ENCODE assay signal across 8 cellular contexts in the genomic region with DNA sequence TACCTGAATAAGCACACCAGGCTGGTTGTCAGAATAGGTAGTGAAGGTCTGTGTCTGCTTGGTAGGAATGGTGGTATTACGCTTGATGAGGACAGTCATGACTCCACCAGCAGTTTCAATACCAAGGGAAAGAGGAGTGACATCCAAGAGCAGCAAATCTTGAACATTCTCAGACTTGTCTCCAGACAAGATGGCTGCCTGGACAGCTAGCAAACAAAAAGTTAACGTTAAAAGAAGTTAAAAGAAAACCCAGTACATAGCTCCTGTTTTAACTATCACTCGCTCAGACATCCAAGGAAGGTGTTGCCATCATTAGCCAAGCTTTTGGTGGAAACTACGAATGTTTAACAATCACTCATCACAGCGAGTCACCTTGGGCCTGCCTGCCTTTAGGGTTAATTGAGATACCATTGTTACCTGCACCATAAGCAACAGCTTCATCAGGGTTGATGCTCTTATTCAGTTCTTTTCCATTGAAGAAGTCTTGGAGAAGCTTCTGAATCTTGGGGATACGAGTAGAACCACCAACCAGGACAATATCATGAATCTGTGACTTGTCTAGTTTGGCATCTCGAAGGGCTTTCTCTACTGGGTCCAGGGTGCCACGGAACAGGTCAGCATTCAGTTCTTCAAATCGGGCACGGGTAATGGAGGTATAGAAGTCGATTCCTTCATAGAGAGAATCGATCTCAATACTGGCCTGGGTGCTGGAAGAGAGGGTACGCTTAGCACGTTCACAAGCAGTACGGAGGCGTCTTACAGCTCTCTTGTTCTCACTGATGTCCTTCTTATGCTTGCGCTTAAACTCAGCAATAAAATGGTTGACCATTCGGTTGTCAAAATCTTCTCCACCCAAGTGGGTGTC. TPM values are rescaled to one million over a fixed set of nuclear protein-coding genes. Genes with fewer than 3 reads are reported as not detected.
A peak's percentile ranks its signal among the peaks of the same experiment; 100 is the strongest.
DNase-seq lines count a peak whose midpoint lies in the region; ATAC-seq and TF ChIP-seq lines count a peak whose summit lies in the region.
"Not testable (repeated sequence)": the region's sequence is repeated elsewhere in the genome, so short reads cannot be mapped to it uniquely, and the experiment has no call there.

No MANE protein-coding gene starts in this region.

- peak overlapping the region; percentile 95 for H3K4me3 ChIP-seq in AG04450 (ENCODE audit: low read depth, low read length)
- peak overlapping the region; percentile 90 for H3K4me3 ChIP-seq in iPS-11a (ENCODE audit: low read depth, low read length)

- not testable (repeated sequence) for H3K9me3 ChIP-seq in AG04450 (ENCODE audit: control insufficient read depth, insufficient read depth, low read length)

- ATAC-seq in natural killer cell; stimulated activated memory B cell treated with anti-CD40 and anti-IgM and Interleukin-4, amounts not matched to agents 10 μg/mL and 1 μg/mL and 100 μg/mL, for 72 hours: not testable (repeated sequence)

- H3K4me1 Mint-ChIP-seq in activated T-helper 1 cell treated with anti-CD3 and anti-CD28 coated beads, Interleukin-12 subunit alpha, Interleukin-12 subunit beta, Interleukin-2, Interleukin-4 antibody, amounts not matched to agents 30 ng/mL and 10 ng/mL and 1 ng/mL, durations not matched to agents 14 hours and 24 hours and 36 hours (ENCODE audit: low read depth): peaks cover 58% of the 10 kb centered on the region
- peaks cover 53% of the 10 kb centered on the region for H3K4me1 Mint-ChIP-seq in dendritic cell treated with granulocyte-macrophage colony-stimulating factor and Interleukin-4, amounts not matched to agents 40 ng/mL and 50 ng/mL, for 4 days (ENCODE audit: low read depth)
- H3K4me1 Mint-ChIP-seq in natural killer cell: peaks cover 80 to 88% of the 10 kb centered on the region in 2 donors
- peaks cover 79% of the 10 kb centered on the region for H3K4me1 Mint-ChIP-seq in stimulated activated memory B cell treated with anti-CD40 and anti-IgM and Interleukin-4, amounts not matched to agents 10 μg/mL and 1 μg/mL and 100 μg/mL, for 72 hours

- peak overlapping the region; percentile 100 for H3K27ac Mint-ChIP-seq in activated T-helper 1 cell treated with anti-CD3 and anti-CD28 coated beads, Interleukin-12 subunit alpha, Interleukin-12 subunit beta, Interleukin-2, Interleukin-4 antibody, amounts not matched to agents 30 ng/mL and 10 ng/mL and 1 ng/mL, durations not matched to agents 14 hours and 24 hours and 36 hours
- peak overlapping the region; percentile 20 for H3K27ac Mint-ChIP-seq in dendritic cell treated with granulocyte-macrophage colony-stimulating factor and Interleukin-4, amounts not matched to agents 40 ng/mL and 50 ng/mL, for 4 days
- peak overlapping the region; percentile 99 to 100 for H3K27ac Mint-ChIP-seq in natural killer cell
- H3K27ac Mint-ChIP-seq in stimulated activated memory B cell treated with anti-CD40 and anti-IgM and Interleukin-4, amounts not matched to agents 10 μg/mL and 1 μg/mL and 100 μg/mL, for 72 hours: peak overlapping the region; percentile 100

- H3K4me3 Mint-ChIP-seq in activated T-helper 1 cell treated with anti-CD3 and anti-CD28 coated beads, Interleukin-12 subunit alpha, Interleukin-12 subunit beta, Interleukin-2, Interleukin-4 antibody, amounts not matched to agents 30 ng/mL and 10 ng/mL and 1 ng/mL, durations not matched to agents 14 hours and 24 hours and 36 hours: peak overlapping the region; percentile 98
- peak overlapping the region; percentile 95 for H3K4me3 Mint-ChIP-seq in dendritic cell treated with granulocyte-macrophage colony-stimulating factor and Interleukin-4, amounts not matched to agents 40 ng/mL and 50 ng/mL, for 4 days
- peak overlapping the region; percentile 98 for H3K4me3 Mint-ChIP-seq in natural killer cell
- H3K4me3 Mint-ChIP-seq in stimulated activated memory B cell treated with anti-CD40 and anti-IgM and Interleukin-4, amounts not matched to agents 10 μg/mL and 1 μg/mL and 100 μg/mL, for 72 hours: peak overlapping the region; percentile 93

- H3K36me3 Mint-ChIP-seq in activated T-helper 1 cell treated with anti-CD3 and anti-CD28 coated beads, Interleukin-12 subunit alpha, Interleukin-12 subunit beta, Interleukin-2, Interleukin-4 antibody, amounts not matched to agents 30 ng/mL and 10 ng/mL and 1 ng/mL, durations not matched to agents 14 hours and 24 hours and 36 hours (ENCODE audit: low read depth): peaks cover 75% of the 10 kb centered on the region
- peaks cover 83% of the 10 kb centered on the region for H3K36me3 Mint-ChIP-seq in dendritic cell treated with granulocyte-macrophage colony-stimulating factor and Interleukin-4, amounts not matched to agents 40 ng/mL and 50 ng/mL, for 4 days (ENCODE audit: low read depth)
- peaks cover 50% of the 10 kb centered on the region for H3K36me3 Mint-ChIP-seq in natural killer cell
- peaks cover 61% of the 10 kb centered on the region for H3K36me3 Mint-ChIP-seq in stimulated activated memory B cell treated with anti-CD40 and anti-IgM and Interleukin-4, amounts not matched to agents 10 μg/mL and 1 μg/mL and 100 μg/mL, for 72 hours

- TF ChIP-seq POLR2A in GM19193 (IDR thresholded peaks at IDR 0.05; ENCODE audit: extremely low read depth, insufficient read depth, insufficient read length): peak; percentile 15

- not testable (repeated sequence) for H3K27me3 Mint-ChIP-seq in activated T-helper 1 cell treated with anti-CD3 and anti-CD28 coated beads, Interleukin-12 subunit alpha, Interleukin-12 subunit beta, Interleukin-2, Interleukin-4 antibody, amounts not matched to agents 30 ng/mL and 10 ng/mL and 1 ng/mL, durations not matched to agents 14 hours and 24 hours and 36 hours (ENCODE audit: insufficient read depth); dendritic cell treated with granulocyte-macrophage colony-stimulating factor and Interleukin-4, amounts not matched to agents 40 ng/mL and 50 ng/mL, for 4 days; natural killer cell (ENCODE audit: low read depth in 2 of 2); stimulated activated memory B cell treated with anti-CD40 and anti-IgM and Interleukin-4, amounts not matched to agents 10 μg/mL and 1 μg/mL and 100 μg/mL, for 72 hours

- H3K9me3 Mint-ChIP-seq in activated T-helper 1 cell treated with anti-CD3 and anti-CD28 coated beads, Interleukin-12 subunit alpha, Interleukin-12 subunit beta, Interleukin-2, Interleukin-4 antibody, amounts not matched to agents 30 ng/mL and 10 ng/mL and 1 ng/mL, durations not matched to agents 14 hours and 24 hours and 36 hours; dendritic cell treated with granulocyte-macrophage colony-stimulating factor and Interleukin-4, amounts not matched to agents 40 ng/mL and 50 ng/mL, for 4 days; natural killer cell; stimulated activated memory B cell treated with anti-CD40 and anti-IgM and Interleukin-4, amounts not matched to agents 10 μg/mL and 1 μg/mL and 100 μg/mL, for 72 hours: not testable (repeated sequence)

- not testable (repeated sequence) for DNase-seq in AG04450 (ENCODE audit: low read depth, low spot score); activated T-helper 1 cell treated with anti-CD3 and anti-CD28 coated beads, Interleukin-12 subunit alpha, Interleukin-12 subunit beta, Interleukin-2, Interleukin-4 antibody, amounts not matched to agents 30 ng/mL and 10 ng/mL and 1 ng/mL, durations not matched to agents 14 hours and 24 hours and 36 hours (ENCODE audit: low spot score); natural killer cell

- not testable (repeated sequence) for H3K27ac ChIP-seq in AG04450 (ENCODE audit: low read depth, low read length)

- H3K27me3 ChIP-seq in AG04450 (ENCODE audit: control insufficient read depth, insufficient read depth, low read length): not testable (repeated sequence)

- CTCF ChIA-PET in AG04450 (lab: Charles Lee): interaction anchor here (2.1 kb wide), 1 partner anchor 202 kb away, joined by 12 read pairs; no protein-coding TSS in a partner anchor

- intact Hi-C loops in activated T-helper 1 cell treated with anti-CD3 and anti-CD28 coated beads, Interleukin-12 subunit alpha, Interleukin-12 subunit beta, Interleukin-2, Interleukin-4 antibody, amounts not matched to agents 30 ng/mL and 10 ng/mL and 1 ng/mL, durations not matched to agents 14 hours and 24 hours and 36 hours (cut with micrococcal nuclease); dendritic cell treated with granulocyte-macrophage colony-stimulating factor and Interleukin-4, amounts not matched to agents 40 ng/mL and 50 ng/mL, for 4 days (cut with micrococcal nuclease); natural killer cell (cut with micrococcal nuclease): not testable (repeated sequence)

- not testable (repeated sequence) for TF ChIP-seq CTCF in AG04450 (IDR thresholded peaks at IDR 0.05; ENCODE audit: low read depth, low read length); natural killer cell (IDR thresholded peaks at IDR 0.05)

- POLR2A ChIA-PET in AG04450 (lab: Yijun Ruan, JAX): not testable (repeated sequence)

TF ChIP-seq in PFSK-1, 5 proteins besides CTCF, POLR2A, EP300 and RAD21:
- peak; percentile 50 for TF ChIP-seq POLR2AphosphoS5 (IDR thresholded peaks at IDR 0.05; ENCODE audit: low read depth, low read length)

RNA-seq across cellular contexts. Expression of a gene that starts 2.6 kb away (rescaled TPM):
- 2,659 and 3,006 TPM in 2 replicates for polyA plus RNA-seq in AG04450 (2011; rRNA removed)
- polyA minus RNA-seq in AG04450 (2011; rRNA and poly(A)+ RNA removed): 2,306 and 2,503 TPM in 2 replicates
- polyA plus RNA-seq in PFSK-1 (2012; ENCODE audit: insufficient read length, low read depth): 536 TPM
- total RNA-seq in activated T-helper 1 cell treated with anti-CD3 and anti-CD28 coated beads, Interleukin-12 subunit alpha, Interleukin-12 subunit beta, Interleukin-2, Interleukin-4 antibody, amounts not matched to agents 30 ng/mL and 10 ng/mL and 1 ng/mL, durations not matched to agents 14 hours and 24 hours and 36 hours: 4,132 and 4,214 TPM in 2 replicates
- 100 to 1,000 TPM; 577 to 684 (median 633) TPM for total RNA-seq in natural killer cell

Comparison
In these comparisons a context has a peak if more than half of its experiments do, and no peak if none do; other contexts are left out.
1. H3K27ac Mint-ChIP-seq: peak in every context shown above with its lines; median percentile 100 in activated T-helper 1 cell treated with anti-CD3 and anti-CD28 coated beads, Interleukin-12 subunit alpha, Interleukin-12 subunit beta, Interleukin-2, Interleukin-4 antibody, amounts not matched to agents 30 ng/mL and 10 ng/mL and 1 ng/mL, durations not matched to agents 14 hours and 24 hours and 36 hours; 100 in stimulated activated memory B cell treated with anti-CD40 and anti-IgM and Interleukin-4, amounts not matched to agents 10 μg/mL and 1 μg/mL and 100 μg/mL, for 72 hours; 100 in natural killer cell; 20 in dendritic cell treated with granulocyte-macrophage colony-stimulating factor and Interleukin-4, amounts not matched to agents 40 ng/mL and 50 ng/mL, for 4 days.